In the genomic region with DNA sequence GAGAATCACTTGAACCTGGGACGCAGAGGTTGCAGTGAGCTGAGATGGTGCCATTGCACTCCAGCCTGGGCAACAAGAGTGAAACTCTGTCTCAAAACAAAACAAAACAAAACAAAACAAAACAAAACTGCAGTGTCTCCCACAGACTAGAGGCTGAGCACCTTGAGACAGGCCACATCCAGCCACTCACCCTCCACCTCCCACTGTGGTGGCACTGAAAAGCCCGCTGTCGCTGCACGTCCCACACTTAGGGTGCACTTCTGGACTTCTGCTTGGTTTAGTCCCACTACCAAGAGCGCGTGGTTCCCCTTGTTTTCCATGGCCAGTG, we compare ENCODE assay signal across 8 cellular contexts. TPM values are rescaled to one million over a fixed set of nuclear protein-coding genes. Genes with fewer than 3 reads are reported as not detected.
DNase-seq lines count a peak whose midpoint lies in the region; ATAC-seq and TF ChIP-seq lines count a peak whose summit lies in the region.
"Not testable (repeated sequence)": the region's sequence is repeated elsewhere in the genome, so short reads cannot be mapped to it uniquely, and the experiment has no call there.

No MANE protein-coding gene starts in this region.

- H3K4me1 Mint-ChIP-seq in activated T-helper 17 cell treated with anti-CD3 and anti-CD28 coated beads, Interleukin-2, amount 50 U/mL, for 72 hours: peaks cover 43% of the 10 kb centered on the region
- peaks cover 53 to 80% (median 56%) of the 10 kb centered on the region in 3 donors for H3K4me1 Mint-ChIP-seq in naive B cell

- TF ChIP-seq POLR2A in upper lobe of left lung (IDR thresholded peaks at IDR 0.05): not testable (repeated sequence)

- not testable (repeated sequence) for H3K4me3 ChIP-seq in SJCRH30, colonic mucosa
- peak overlapping the region; percentile 40 for H3K4me3 ChIP-seq in left ventricle myocardium inferior
- H3K4me3 ChIP-seq in skeletal muscle tissue (ENCODE audit: low read length in 3 of 3): peak overlapping the region; percentile 11 to 57 (median 41)
- H3K4me3 ChIP-seq in upper lobe of left lung: peak overlapping the region in 3 of 4 donors; percentile 12 to 24 (median 15)

- not testable (repeated sequence) for H3K27me3 Mint-ChIP-seq in activated T-helper 17 cell treated with anti-CD3 and anti-CD28 coated beads, Interleukin-2, amount 50 U/mL, for 72 hours; naive B cell

- TF ChIP-seq CTCF in colonic mucosa (IDR thresholded peaks at IDR 0.05); left ventricle myocardium inferior (IDR thresholded peaks at IDR 0.05; ENCODE audit: borderline replicate concordance); upper lobe of left lung (IDR thresholded peaks at IDR 0.05): not testable (repeated sequence)

- intact Hi-C loops in colonic mucosa (cut with DNase I): loop anchor here (10.0 kb wide), 1 partner anchor 57 kb away; a partner anchor contains a TSS
- intact Hi-C loops in left ventricle myocardium inferior (cut with micrococcal nuclease): not testable (repeated sequence)

- ATAC-seq in activated T-helper 17 cell treated with anti-CD3 and anti-CD28 coated beads, Interleukin-2, amount 50 U/mL, for 72 hours (replicated peaks): peak; percentile 39
- ATAC-seq in naive B cell (ENCODE audit: low read depth in 2 of 2): peak; percentile 6 to 10
- peak in 1 of 2 donors; percentile 44 for ATAC-seq in upper lobe of left lung (ENCODE audit: low FRiP score in 2 of 2)

- not testable (repeated sequence) for H3K9me3 ChIP-seq in SJCRH30 (replicated peaks); colonic mucosa; left ventricle myocardium inferior (replicated peaks); skeletal muscle tissue (ENCODE audit: control insufficient read depth in 3 of 3, low read length in 3 of 3); upper lobe of left lung

- H3K27ac ChIP-seq in SJCRH30 (peak overlapping the region; percentile 16; the same call in 1 of the 2 replicates), colonic mucosa (peak overlapping the region; percentile 54), left ventricle myocardium inferior (replicated peaks) (peak overlapping the region; percentile 68), skeletal muscle tissue (ENCODE audit: low read depth, low read length) (peak overlapping the region; percentile 39), upper lobe of left lung (peak overlapping the region; percentile 75 to 89 (median 86))

- peak overlapping the region; percentile 92 for H3K27ac Mint-ChIP-seq in activated T-helper 17 cell treated with anti-CD3 and anti-CD28 coated beads, Interleukin-2, amount 50 U/mL, for 72 hours
- H3K27ac Mint-ChIP-seq in naive B cell: peak overlapping the region in 5 of 6 donors; percentile 90 to 96 (median 93)

- H3K36me3 ChIP-seq in SJCRH30, colonic mucosa, left ventricle myocardium inferior, upper lobe of left lung: not testable (repeated sequence)
- peaks cover 3 to 15% (median 3%) of the 10 kb centered on the region in 3 donors for H3K36me3 ChIP-seq in skeletal muscle tissue (ENCODE audit: control insufficient read depth in 3 of 3, insufficient read depth in 3 of 3, low read length in 3 of 3)

- not testable (repeated sequence) for H3K9me3 Mint-ChIP-seq in activated T-helper 17 cell treated with anti-CD3 and anti-CD28 coated beads, Interleukin-2, amount 50 U/mL, for 72 hours; naive B cell

- not testable (repeated sequence) for TF ChIP-seq EP300 in upper lobe of left lung (IDR thresholded peaks at IDR 0.05)

- 22 to 38% methylated on average over 6 of the region's 6 CpGs for WGBS in upper lobe of left lung, 2 donors

- H3K9ac ChIP-seq in colonic mucosa (ENCODE audit: low read depth in 2 of 2, low read length in 2 of 2): peak overlapping the region; percentile 8 to 66
- peak overlapping the region in 1 of 3 donors; percentile 54 for H3K9ac ChIP-seq in skeletal muscle tissue (ENCODE audit: low read depth in 1 of 3, low read length in 3 of 3)

- H3K27me3 ChIP-seq in SJCRH30; colonic mucosa; left ventricle myocardium inferior (ENCODE audit: low read depth); skeletal muscle tissue (ENCODE audit: control insufficient read depth in 3 of 3, insufficient read depth in 3 of 3, low read length in 3 of 3); upper lobe of left lung: not testable (repeated sequence)

- peaks cover 15% of the 10 kb centered on the region for H3K4me1 ChIP-seq in SJCRH30
- H3K4me1 ChIP-seq in colonic mucosa: peaks cover 13% of the 10 kb centered on the region
- peaks cover 100% of the 10 kb centered on the region for H3K4me1 ChIP-seq in left ventricle myocardium inferior
- peaks cover 50 to 85% (median 69%) of the 10 kb centered on the region in 3 donors for H3K4me1 ChIP-seq in skeletal muscle tissue (ENCODE audit: control insufficient read depth in 3 of 3, insufficient read depth in 3 of 3, low read length in 3 of 3)
- peaks cover 72 to 92% (median 78%) of the 10 kb centered on the region in 4 donors for H3K4me1 ChIP-seq in upper lobe of left lung

- peak; percentile 56 for DNase-seq in GM19238 (ENCODE audit: insufficient read length, low spot score)
- DNase-seq in SJCRH30, colonic mucosa, left ventricle myocardium inferior, naive B cell, upper lobe of left lung: not testable (repeated sequence)

- peak overlapping the region; percentile 82 for H3K4me3 Mint-ChIP-seq in activated T-helper 17 cell treated with anti-CD3 and anti-CD28 coated beads, Interleukin-2, amount 50 U/mL, for 72 hours
- H3K4me3 Mint-ChIP-seq in naive B cell: peak overlapping the region in 7 of 8 donors; percentile 53 to 88 (median 86)

- H3K36me3 Mint-ChIP-seq in activated T-helper 17 cell treated with anti-CD3 and anti-CD28 coated beads, Interleukin-2, amount 50 U/mL, for 72 hours (ENCODE audit: low read depth): peaks cover 32% of the 10 kb centered on the region
- not testable (repeated sequence) for H3K36me3 Mint-ChIP-seq in naive B cell

RNA-seq across cellular contexts. Expression of a gene that starts 16.3 kb away (rescaled TPM):
- 74.8 and 76.5 TPM in 2 replicates for total RNA-seq in SJCRH30 (2014; rRNA removed; shearing (Covaris generic))
- total RNA-seq in activated T-helper 17 cell treated with anti-CD3 and anti-CD28 coated beads, Interleukin-2, amount 50 U/mL, for 72 hours: 100 to 1,000 TPM in 1 of 2 donors, 10 to 100 TPM in 1; 81.4 to 112 TPM
- total RNA-seq in colonic mucosa (10 to 100 TPM; 52.1 to 62.7 TPM), left ventricle myocardium inferior (54.8 TPM), skeletal muscle tissue (26.6 TPM), upper lobe of left lung (100 to 1,000 TPM in 1 of 6 donors, 10 to 100 TPM in 5; 64.4 to 116 (median 68.5) TPM)
- polyA plus RNA-seq in naive B cell (ENCODE audit: low read depth in 6 of 6): 10 to 100 TPM in 1 of 6 donors, 1 to 10 TPM in 5; 2.8 to 10.7 (median 7.4) TPM

RNA-seq across cellular contexts. Expression of a gene that starts 47.6 kb away (rescaled TPM):
- total RNA-seq in SJCRH30 (2014; rRNA removed; shearing (Covaris generic)): 0.73 and 1.9 TPM in 2 replicates
- 1 to 10 TPM; 3.8 to 5.1 TPM for total RNA-seq in activated T-helper 17 cell treated with anti-CD3 and anti-CD28 coated beads, Interleukin-2, amount 50 U/mL, for 72 hours
- total RNA-seq in colonic mucosa (10 to 100 TPM in 1 of 2 donors, 1 to 10 TPM in 1; 9.3 to 15.0 TPM), left ventricle myocardium inferior (6.1 TPM), skeletal muscle tissue (1.6 TPM), upper lobe of left lung (100 to 1,000 TPM in 4 of 6 donors, 10 to 100 TPM in 2; 20.6 to 414 (median 115) TPM)
- polyA plus RNA-seq in naive B cell (ENCODE audit: low read depth in 6 of 6): 1 to 10 TPM in 5 of 6 donors, not detected in 1; 1.1 to 4.4 (median 2.0) TPM

RNA-seq across cellular contexts. Expression of a gene that starts 56.9 kb away (rescaled TPM):
- total RNA-seq in SJCRH30 (2014; rRNA removed; shearing (Covaris generic)): 0.94 and 1.3 TPM in 2 replicates
- total RNA-seq in activated T-helper 17 cell treated with anti-CD3 and anti-CD28 coated beads, Interleukin-2, amount 50 U/mL, for 72 hours: 1 to 10 TPM; 3.7 to 4.4 TPM
- total RNA-seq in colonic mucosa: 1 to 10 TPM; 4.0 to 4.7 TPM
- total RNA-seq in left ventricle myocardium inferior: 2.5 TPM
- polyA plus RNA-seq in naive B cell (ENCODE audit: low read depth in 6 of 6): 1 to 10 TPM; 5.1 to 6.8 (median 5.9) TPM
- 3.7 TPM for total RNA-seq in skeletal muscle tissue
- 10 to 100 TPM in 3 of 6 donors, 1 to 10 TPM in 3; 4.1 to 38.8 (median 9.3) TPM for total RNA-seq in upper lobe of left lung

RNA-seq across cellular contexts. Expression of a gene that starts 58.0 kb away (rescaled TPM):
- 245 and 307 TPM in 2 replicates for total RNA-seq in SJCRH30 (2014; rRNA removed; shearing (Covaris generic))
- 100 to 1,000 TPM; 162 to 249 TPM for total RNA-seq in activated T-helper 17 cell treated with anti-CD3 and anti-CD28 coated beads, Interleukin-2, amount 50 U/mL, for 72 hours
- total RNA-seq in colonic mucosa (100 to 1,000 TPM; 188 to 228 TPM), left ventricle myocardium inferior (590 TPM), skeletal muscle tissue (202 TPM), upper lobe of left lung (100 to 1,000 TPM in 4 of 6 donors, 10 to 100 TPM in 2; 87.3 to 238 (median 157) TPM)
- polyA plus RNA-seq in naive B cell (ENCODE audit: low read depth in 6 of 6): 100 to 1,000 TPM; 288 to 317 (median 302) TPM

Comparison
In these comparisons a context has a peak if more than half of its experiments do, and no peak if none do; other contexts are left out.
1. H3K27ac ChIP-seq: peak in every context shown above with its lines; median percentile 86 in upper lobe of left lung; 68 in left ventricle myocardium inferior; 54 in colonic mucosa; 39 in skeletal muscle tissue; 16 in SJCRH30.